9 cellular contexts compared by ENCODE assay signal in genomic region chr17:39939588-39940419, GRCh38. TPM values are rescaled to one million over a fixed set of nuclear protein-coding genes. Genes with fewer than 3 reads are reported as not detected.
DNase-seq lines count a peak whose midpoint lies in the region; ATAC-seq and TF ChIP-seq lines count a peak whose summit lies in the region.
"Had no signal": no experiment of that assay in that cellular context is flagged by ENCODE, and none has a peak within 500 bp of the region (broad histone marks: within the 10 kb centered on the region; RNA-seq: fewer than 3 reads in every experiment).

No MANE protein-coding gene starts in this region.

- intact Hi-C loops in transverse colon (cut with DNase I; ENCODE audit: low total_unique reads) = no loop called here
- intact Hi-C loops in tibial artery (cut with DNase I; ENCODE audit: low total_unique reads) = no loop called here

- peak; percentile 79 for DNase-seq in AG20443 (ENCODE audit: low spot score)
- peak; percentile 66 for DNase-seq in GM13976 (ENCODE audit: low spot score)
- DNase-seq in LHCN-M2 (ENCODE audit: low read depth) = peak; percentile 56
- DNase-seq in WTC11 (ENCODE audit: low spot score) = no peak
- peak; percentile 87 for DNase-seq in glomerular visceral epithelial cell (ENCODE audit: extremely low spot score)
- peak; percentile 44 for DNase-seq in stimulated activated naive B cell treated with anti-CD40 and anti-IgM and Interleukin-4, amounts not matched to agents 10 μg/mL and 1 μg/mL and 100 μg/mL, for 72 hours
- DNase-seq in transverse colon = no peak
- no peak for DNase-seq in tibial artery

- 52 to 83% methylated on average over 3 to 6 of the region's 6 CpGs for WGBS in transverse colon (ENCODE audit: low coverage in 1 of 2), 2 donors

- H3K4me3 Mint-ChIP-seq in WTC11 = no peak overlapping the region
- H3K4me3 Mint-ChIP-seq in stimulated activated naive B cell treated with anti-CD40 and anti-IgM and Interleukin-4, amounts not matched to agents 10 μg/mL and 1 μg/mL and 100 μg/mL, for 72 hours = peak overlapping the region in 1 of 2 donors; percentile 8

- H3K4me3 ChIP-seq in transverse colon = no peak overlapping the region
- no peak overlapping the region for H3K4me3 ChIP-seq in tibial artery

- no peaks in the 10 kb centered on the region; the same call in 1 of the 2 replicates for H3K27me3 Mint-ChIP-seq in WTC11 (ENCODE audit: low read depth)
- H3K27me3 Mint-ChIP-seq in stimulated activated naive B cell treated with anti-CD40 and anti-IgM and Interleukin-4, amounts not matched to agents 10 μg/mL and 1 μg/mL and 100 μg/mL, for 72 hours = no peaks in the 10 kb centered on the region

- H3K9me3 ChIP-seq in transverse colon (no peaks in the 10 kb centered on the region), tibial artery (no peaks in the 10 kb centered on the region)

- H3K27ac ChIP-seq in transverse colon (peak overlapping the region in 2 of 4 donors; percentile 25 to 49), tibial artery (no peak overlapping the region)

- CTCF ChIA-PET in WTC11 (lab: Charles Lee) = interaction anchor here (0.6 to 1.6 kb wide), 4 partner anchors 19 to 34 kb away, joined by 3 to 7 read pairs (median 5); no protein-coding TSS in a partner anchor

- H3K36me3 Mint-ChIP-seq in WTC11 = no peaks in the 10 kb centered on the region
- H3K36me3 Mint-ChIP-seq in stimulated activated naive B cell treated with anti-CD40 and anti-IgM and Interleukin-4, amounts not matched to agents 10 μg/mL and 1 μg/mL and 100 μg/mL, for 72 hours = no peaks in the 10 kb centered on the region

- H3K27ac Mint-ChIP-seq in WTC11 = no peak overlapping the region
- H3K27ac Mint-ChIP-seq in stimulated activated naive B cell treated with anti-CD40 and anti-IgM and Interleukin-4, amounts not matched to agents 10 μg/mL and 1 μg/mL and 100 μg/mL, for 72 hours = peak overlapping the region; percentile 49

- peak; percentile 32 for TF ChIP-seq CTCF in GM13976 (IDR thresholded peaks at IDR 0.05; ENCODE audit: borderline replicate concordance, control extremely low read depth, extremely low read depth, insufficient read depth, missing control alignments)
- TF ChIP-seq CTCF in WTC11 (IDR thresholded peaks at IDR 0.05) = no peak
- peak in 2 of 5 experiments; percentile 10 to 34 for TF ChIP-seq CTCF in transverse colon (IDR thresholded peaks at IDR 0.05)
- TF ChIP-seq CTCF in tibial artery (IDR thresholded peaks at IDR 0.05) = no peak

- H3K27me3 ChIP-seq in transverse colon (no peaks in the 10 kb centered on the region), tibial artery (peaks cover 0 to 19% of the 10 kb centered on the region in 2 donors)

- ATAC-seq in WTC11 = peak; percentile 68
- peak; percentile 93 to 96 for ATAC-seq in stimulated activated naive B cell treated with anti-CD40 and anti-IgM and Interleukin-4, amounts not matched to agents 10 μg/mL and 1 μg/mL and 100 μg/mL, for 72 hours (replicated peaks)

- H3K36me3 ChIP-seq in transverse colon (no peaks in the 10 kb centered on the region), tibial artery (no peaks in the 10 kb centered on the region)

- no peak for TF ChIP-seq EP300 in transverse colon (IDR thresholded peaks at IDR 0.05; ENCODE audit: low read depth)

- in situ Hi-C loops in GM13976 (cut with MboI; ENCODE audit: low sequenced_read_pairs, unreplicated experiment) (no loop called here), transverse colon (cut with MboI; ENCODE audit: low pct_ligation_motif_present in 1 of 4, low pct_unique_long_range_greater_than_20kb in 1 of 4, low sequenced_read_pairs in 3 of 4) (no loop called here)

- no peaks in the 10 kb centered on the region for H3K4me1 ChIP-seq in transverse colon
- peaks cover 0 to 4% (median 0%) of the 10 kb centered on the region in 4 donors for H3K4me1 ChIP-seq in tibial artery

- POLR2A ChIA-PET in WTC11 (lab: Charles Lee) = interaction anchor here (0.6 kb wide), 1 partner anchor 11 kb away, joined by 3 read pairs; no protein-coding TSS in a partner anchor

- no peak for TF ChIP-seq POLR2A in transverse colon (IDR thresholded peaks at IDR 0.05)

- H3K4me1 Mint-ChIP-seq in WTC11 = peaks cover 7% of the 10 kb centered on the region; the same call in 1 of the 2 replicates
- peaks cover 26 to 42% of the 10 kb centered on the region in 2 donors for H3K4me1 Mint-ChIP-seq in stimulated activated naive B cell treated with anti-CD40 and anti-IgM and Interleukin-4, amounts not matched to agents 10 μg/mL and 1 μg/mL and 100 μg/mL, for 72 hours

- H3K9me3 Mint-ChIP-seq in WTC11 = no peaks in the 10 kb centered on the region
- peaks cover 0 to 3% of the 10 kb centered on the region in 2 donors for H3K9me3 Mint-ChIP-seq in stimulated activated naive B cell treated with anti-CD40 and anti-IgM and Interleukin-4, amounts not matched to agents 10 μg/mL and 1 μg/mL and 100 μg/mL, for 72 hours

TF ChIP-seq in WTC11, 78 proteins besides CTCF, POLR2A, EP300 and RAD21:
- TF ChIP-seq ZNF232 (CRISPR knock-in tag; IDR thresholded peaks at IDR 0.05) = no peak
- no peak for TF ChIP-seq SMAD4 (CRISPR knock-in tag; IDR thresholded peaks at IDR 0.05)
- no peak for TF ChIP-seq ATF1 (CRISPR knock-in tag; IDR thresholded peaks at IDR 0.05)
- no peak for TF ChIP-seq ZNF219 (CRISPR knock-in tag; IDR thresholded peaks at IDR 0.05; ENCODE audit: borderline replicate concordance)

RNA-seq across cellular contexts. Expression of gene LRRC3C, which starts 12.3 kb away (rescaled TPM):
- total RNA-seq in LHCN-M2 (2014; rRNA removed) = not detected in 2 replicates
- polyA plus RNA-seq in LHCN-M2 (2012) = not detected
- total RNA-seq in WTC11 (2021) = not detected in 3 replicates
- not detected for total RNA-seq in transverse colon
- total RNA-seq: mononuclear cell had no signal

RNA-seq across cellular contexts. Expression of gene ORMDL3, which starts 12.4 kb away (rescaled TPM):
- 29.0 and 31.7 TPM in 2 replicates for total RNA-seq in LHCN-M2 (2014; rRNA removed)
- polyA plus RNA-seq in LHCN-M2 (2012) = 54.9 TPM
- 53.2 to 59.4 TPM (median 54.1 TPM) in 3 replicates for total RNA-seq in WTC11 (2021)
- 10 to 100 TPM; 47.4 to 78.9 (median 56.7) TPM for total RNA-seq in transverse colon

RNA-seq across cellular contexts. Expression of gene GSDMB, which starts 21.4 kb away (rescaled TPM):
- total RNA-seq in LHCN-M2 (2014; rRNA removed) = 0.98 and 1.8 TPM in 2 replicates
- 0.94 TPM for polyA plus RNA-seq in LHCN-M2 (2012)
- 14.1 to 21.6 TPM (median 18.5 TPM) in 3 replicates for total RNA-seq in WTC11 (2021)
- 100 to 1,000 TPM; 109 to 142 (median 116) TPM for total RNA-seq in transverse colon

RNA-seq across cellular contexts. Expression of gene GSDMA, which starts 23.0 kb away (rescaled TPM):
- total RNA-seq in LHCN-M2 (2014; rRNA removed) (not detected in 2 replicates), WTC11 (2021) (not detected in 3 replicates), transverse colon (1 to 10 TPM in 1 of 4 donors, not detected in 3; 3.7 TPM)
- polyA plus RNA-seq in LHCN-M2 (2012) = not detected

RNA-seq across cellular contexts. Expression of gene PSMD3, which starts 40.8 kb away (rescaled TPM):
- total RNA-seq in LHCN-M2 (2014; rRNA removed) (153 and 159 TPM in 2 replicates), WTC11 (2021) (157 to 190 TPM (median 158 TPM) in 3 replicates), transverse colon (100 to 1,000 TPM in 3 of 4 donors, 10 to 100 TPM in 1; 80.7 to 117 (median 112) TPM)
- 127 TPM for polyA plus RNA-seq in LHCN-M2 (2012)

Comparison
In these comparisons a context has a peak if more than half of its experiments do, and no peak if none do; other contexts are left out.
1. DNase-seq: peak in AG20443 (single experiment), GM13976 (single experiment), LHCN-M2 (single experiment), glomerular visceral epithelial cell (single experiment) and stimulated activated naive B cell treated with anti-CD40 and anti-IgM and Interleukin-4, amounts not matched to agents 10 μg/mL and 1 μg/mL and 100 μg/mL, for 72 hours (single experiment); none in WTC11 (single experiment), transverse colon (single experiment) and tibial artery (0 of 2).